ENCODE assay signal across 15 cellular contexts in genomic region chr3:134666466-134666865, GRCh38. TPM values are rescaled to one million over a fixed set of nuclear protein-coding genes. Genes with fewer than 3 reads are reported as not detected.
A peak's percentile ranks its signal among the peaks of the same experiment; 100 is the strongest.
DNase-seq lines count a peak whose midpoint lies in the region; ATAC-seq and TF ChIP-seq lines count a peak whose summit lies in the region.
"Had no signal": no experiment of that assay in that cellular context is flagged by ENCODE, and none has a peak within 500 bp of the region (broad histone marks: within the 10 kb centered on the region; RNA-seq: fewer than 3 reads in every experiment).

No MANE protein-coding gene starts in this region.

- no peak overlapping the region for H3K4me3 Mint-ChIP-seq in activated naive CD8-positive, alpha-beta T cell treated with anti-CD3 and anti-CD28 coated beads, Interleukin-2, amount 50 U/mL, for 24 hours
- H3K4me3 Mint-ChIP-seq in Calu3 (ENCODE audit: low read depth, unreplicated experiment): no peak overlapping the region
- H3K4me3 Mint-ChIP-seq: T-helper 17 cell had no signal

- H3K4me1 ChIP-seq in ACC112 (ENCODE audit: control insufficient read depth, insufficient read depth, low read length, unreplicated experiment) (peaks cover 38% of the 10 kb centered on the region), HEK293 (ENCODE audit: control insufficient read depth, insufficient read depth, low read length) (no peaks in the 10 kb centered on the region)
- H3K4me1 ChIP-seq: testis had no signal

- ATAC-seq in SK-N-SH treated with all-trans-retinoic acid at 6 μM for 48 hours (peak; percentile 83), HG03571 (IDR thresholded peaks at IDR 0.05; ENCODE audit: unreplicated experiment) (no peak)
- no peak for ATAC-seq in activated naive CD8-positive, alpha-beta T cell treated with anti-CD3 and anti-CD28 coated beads, Interleukin-2, amount 50 U/mL, for 24 hours
- ATAC-seq: T-helper 17 cell had no signal

- H3K27ac Mint-ChIP-seq in activated naive CD8-positive, alpha-beta T cell treated with anti-CD3 and anti-CD28 coated beads, Interleukin-2, amount 50 U/mL, for 24 hours: no peak overlapping the region
- H3K27ac Mint-ChIP-seq in Calu3 (ENCODE audit: unreplicated experiment): no peak overlapping the region
- H3K27ac Mint-ChIP-seq: T-helper 17 cell had no signal

- H2AFZ ChIP-seq in ACC112 (ENCODE audit: low read length, unreplicated experiment): peak overlapping the region; percentile 3

- peaks cover 1% of the 10 kb centered on the region for H3K9me3 Mint-ChIP-seq in activated naive CD8-positive, alpha-beta T cell treated with anti-CD3 and anti-CD28 coated beads, Interleukin-2, amount 50 U/mL, for 24 hours
- no peaks in the 10 kb centered on the region for H3K9me3 Mint-ChIP-seq in Calu3 (ENCODE audit: low read depth, unreplicated experiment)

- POLR2A ChIA-PET in HEK293 (lab: Yijun Ruan, JAX): no interaction called here

- no peaks in the 10 kb centered on the region for H3K36me3 Mint-ChIP-seq in activated naive CD8-positive, alpha-beta T cell treated with anti-CD3 and anti-CD28 coated beads, Interleukin-2, amount 50 U/mL, for 24 hours (ENCODE audit: low read depth)
- H3K36me3 Mint-ChIP-seq in Calu3 (ENCODE audit: insufficient read depth, unreplicated experiment): no peaks in the 10 kb centered on the region

- no peaks in the 10 kb centered on the region for H3K4me1 Mint-ChIP-seq in activated naive CD8-positive, alpha-beta T cell treated with anti-CD3 and anti-CD28 coated beads, Interleukin-2, amount 50 U/mL, for 24 hours
- H3K4me1 Mint-ChIP-seq in Calu3 (ENCODE audit: low read depth, unreplicated experiment): no peaks in the 10 kb centered on the region
- H3K4me1 Mint-ChIP-seq: T-helper 17 cell had no signal

- DNase-seq in foreskin fibroblast: peak; percentile 18 to 46
- DNase-seq in activated naive CD8-positive, alpha-beta T cell treated with anti-CD3 and anti-CD28 coated beads, Interleukin-2, amount 50 U/mL, for 24 hours: no peak
- no peak for DNase-seq in Calu3
- DNase-seq in erythroblast (lab: John Stamatoyannopoulos, UW): no peak
- DNase-seq: activated CD4-positive, alpha-beta T cell treated with anti-CD3 and anti-CD28 coated beads for 4 hours; activated T-cell treated with anti-CD3 and anti-CD28 coated beads, Interleukin-2, amount 50 U/mL, for 48 hours; NCI-H510A treated with DMSO at 0.1 percent for 48 hours; OCI-M1; stimulated activated CD4-positive, alpha-beta T cell treated with anti-CD3 and anti-CD28 coated beads, Interleukin-15, amount 100 ng/mL, for 24 hours; T-helper 17 cell; testis had no signal

- no peak overlapping the region for H3K4me3 ChIP-seq in ACC112 (ENCODE audit: low read depth, low read length)
- H3K4me3 ChIP-seq in HEK293 (ENCODE audit: low read depth, low read length): no peak overlapping the region
- H3K4me3 ChIP-seq in foreskin fibroblast (ENCODE audit: low read depth in 1 of 2, low read length in 2 of 2): no peak overlapping the region
- H3K4me3 ChIP-seq: testis had no signal

- intact Hi-C loops in Calu3 (cut with micrococcal nuclease; ENCODE audit: unreplicated experiment): no loop called here

- H3K27me3 ChIP-seq in ACC112 (ENCODE audit: insufficient read depth, low read length): no peaks in the 10 kb centered on the region
- H3K27me3 ChIP-seq: testis had no signal

- H3K36me3 ChIP-seq in ACC112 (ENCODE audit: insufficient read depth, low read length): no peaks in the 10 kb centered on the region
- H3K36me3 ChIP-seq in HEK293 (ENCODE audit: control insufficient read depth in 2 of 2, insufficient read depth in 1 of 2, low read length in 2 of 2): no peaks in the 10 kb centered on the region

- H3K27ac ChIP-seq in ACC112 (ENCODE audit: low read depth, low read length) (peak overlapping the region; percentile 23; the same call in 1 of the 2 replicates), HEK293 (ENCODE audit: extremely low read depth, low read depth, low read length) (no peak overlapping the region)
- H3K27ac ChIP-seq: testis had no signal

- TF ChIP-seq CTCF in HEK293 (tag by site-specific recombination; IDR thresholded peaks at IDR 0.05) (no peak), foreskin fibroblast (IDR thresholded peaks at IDR 0.05; ENCODE audit: low read depth, low read length) (no peak), Calu3 (IDR thresholded peaks at IDR 0.05; ENCODE audit: unreplicated experiment) (no peak)

- no TSS peak for BruUV-seq in Calu3 (replicated peaks; lab: Mats Ljungman, UMichigan)

- H3K9me3 ChIP-seq in HEK293 (ENCODE audit: control insufficient read depth, insufficient read depth, low read depth, low read length): no peaks in the 10 kb centered on the region
- H3K9me3 ChIP-seq: testis had no signal

- CTCF ChIA-PET in HEK293 (lab: Yijun Ruan, JAX) (interaction anchor here (0.9 kb wide), 1 partner anchor 16 kb away, joined by 4 read pairs; the partner anchor contains the start of gene KY), Calu3 (lab: Charles Lee) (no interaction called here)

- H3K27me3 Mint-ChIP-seq in activated naive CD8-positive, alpha-beta T cell treated with anti-CD3 and anti-CD28 coated beads, Interleukin-2, amount 50 U/mL, for 24 hours: no peaks in the 10 kb centered on the region
- peaks cover 60% of the 10 kb centered on the region for H3K27me3 Mint-ChIP-seq in Calu3 (ENCODE audit: unreplicated experiment)

- no peaks in the 10 kb centered on the region for H3K79me2 ChIP-seq in ACC112 (ENCODE audit: control insufficient read depth, insufficient read depth, low read length, unreplicated experiment)

- TF ChIP-seq POLR2A in erythroblast (IDR thresholded peaks at IDR 0.05; ENCODE audit: low read length): no peak

TF ChIP-seq in HEK293, 187 proteins besides CTCF, POLR2A, EP300 and RAD21:
- TF ChIP-seq ZNF175 (tag by site-specific recombination; IDR thresholded peaks at IDR 0.05) (no peak), GLIS1 (tag by site-specific recombination; IDR thresholded peaks at IDR 0.05) (peak; percentile 30; the same call in 1 of the 2 replicates)

TF ChIP-seq in SK-N-SH treated with all-trans-retinoic acid at 6 μM for 48 hours, 23 proteins besides CTCF, POLR2A, EP300 and RAD21 (continues in another document):
- TF ChIP-seq ZC3H10 (CRISPR knock-in tag; IDR thresholded peaks at IDR 0.05) (no peak), CSDC2 (CRISPR knock-in tag; IDR thresholded peaks at IDR 0.05) (no peak), TSHZ2 (CRISPR knock-in tag; IDR thresholded peaks at IDR 0.05) (no peak), SNAI2 (CRISPR knock-in tag; IDR thresholded peaks at IDR 0.05) (no peak), ARNTL (CRISPR knock-in tag; IDR thresholded peaks at IDR 0.05; ENCODE audit: borderline replicate concordance, low read depth) (no peak), ISL1 (CRISPR knock-in tag; IDR thresholded peaks at IDR 0.05) (no peak), TCF4 (CRISPR knock-in tag; IDR thresholded peaks at IDR 0.05; ENCODE audit: borderline replicate concordance) (no peak), GLIS3 (CRISPR knock-in tag; IDR thresholded peaks at IDR 0.05) (no peak), BACH2 (CRISPR knock-in tag; IDR thresholded peaks at IDR 0.05; ENCODE audit: borderline replicate concordance) (no peak)
- TF ChIP-seq, protein P1, sequence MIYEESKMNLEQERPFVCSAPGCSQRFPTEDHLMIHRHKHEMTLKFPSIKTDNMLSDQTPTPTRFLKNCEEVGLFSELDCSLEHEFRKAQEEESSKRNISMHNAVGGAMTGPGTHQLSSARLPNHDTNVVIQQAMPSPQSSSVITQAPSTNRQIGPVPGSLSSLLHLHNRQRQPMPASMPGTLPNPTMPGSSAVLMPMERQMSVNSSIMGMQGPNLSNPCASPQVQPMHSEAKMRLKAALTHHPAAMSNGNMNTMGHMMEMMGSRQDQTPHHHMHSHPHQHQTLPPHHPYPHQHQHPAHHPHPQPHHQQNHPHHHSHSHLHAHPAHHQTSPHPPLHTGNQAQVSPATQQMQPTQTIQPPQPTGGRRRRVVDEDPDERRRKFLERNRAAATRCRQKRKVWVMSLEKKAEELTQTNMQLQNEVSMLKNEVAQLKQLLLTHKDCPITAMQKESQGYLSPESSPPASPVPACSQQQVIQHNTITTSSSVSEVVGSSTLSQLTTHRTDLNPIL (CRISPR knock-in tag; IDR thresholded peaks at IDR 0.05; ENCODE audit: low read depth): no peak
- TF ChIP-seq, protein P2, sequence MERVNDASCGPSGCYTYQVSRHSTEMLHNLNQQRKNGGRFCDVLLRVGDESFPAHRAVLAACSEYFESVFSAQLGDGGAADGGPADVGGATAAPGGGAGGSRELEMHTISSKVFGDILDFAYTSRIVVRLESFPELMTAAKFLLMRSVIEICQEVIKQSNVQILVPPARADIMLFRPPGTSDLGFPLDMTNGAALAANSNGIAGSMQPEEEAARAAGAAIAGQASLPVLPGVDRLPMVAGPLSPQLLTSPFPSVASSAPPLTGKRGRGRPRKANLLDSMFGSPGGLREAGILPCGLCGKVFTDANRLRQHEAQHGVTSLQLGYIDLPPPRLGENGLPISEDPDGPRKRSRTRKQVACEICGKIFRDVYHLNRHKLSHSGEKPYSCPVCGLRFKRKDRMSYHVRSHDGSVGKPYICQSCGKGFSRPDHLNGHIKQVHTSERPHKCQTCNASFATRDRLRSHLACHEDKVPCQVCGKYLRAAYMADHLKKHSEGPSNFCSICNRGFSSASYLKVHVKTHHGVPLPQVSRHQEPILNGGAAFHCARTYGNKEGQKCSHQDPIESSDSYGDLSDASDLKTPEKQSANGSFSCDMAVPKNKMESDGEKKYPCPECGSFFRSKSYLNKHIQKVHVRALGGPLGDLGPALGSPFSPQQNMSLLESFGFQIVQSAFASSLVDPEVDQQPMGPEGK (CRISPR knock-in tag; IDR thresholded peaks at IDR 0.05; ENCODE audit: borderline replicate concordance): no peak

RNA-seq across cellular contexts. Expression of gene KY, which starts 15.6 kb away (rescaled TPM):
- 0.15 TPM in 1 of 2 replicates, not detected in the other for total RNA-seq in Calu3 (2022)
- total RNA-seq: T-helper 17 cell had no signal

Comparison
In these comparisons a context has a peak if more than half of its experiments do, and no peak if none do; other contexts are left out.
1. DNase-seq: peak in foreskin fibroblast (2 of 2); none in activated naive CD8-positive, alpha-beta T cell treated with anti-CD3 and anti-CD28 coated beads, Interleukin-2, amount 50 U/mL, for 24 hours (single experiment), Calu3 (single experiment) and erythroblast (0 of 2).